Comparison of ENCODE assay signal across 12 cellular contexts in genomic region chr12:12016284-12017100, GRCh38. TPM values are rescaled to one million over a fixed set of nuclear protein-coding genes. Genes with fewer than 3 reads are reported as not detected.
DNase-seq lines count a peak whose midpoint lies in the region; ATAC-seq and TF ChIP-seq lines count a peak whose summit lies in the region.
"Had no signal": no experiment of that assay in that cellular context is flagged by ENCODE, and none has a peak within 500 bp of the region (broad histone marks: within the 10 kb centered on the region; RNA-seq: fewer than 3 reads in every experiment).

No MANE protein-coding gene starts in this region.

- H3K9me1 ChIP-seq in IMR-90 (ENCODE audit: insufficient read depth, low read length) = peaks cover 3% of the 10 kb centered on the region; the same call in 1 of the 2 replicates

- H2BK5ac ChIP-seq in IMR-90 (ENCODE audit: low read depth, low read length, poor library complexity, severe bottlenecking) = no peak overlapping the region

- dilution Hi-C loops in IMR-90 (cut with HindIII; ENCODE audit: low sequenced_read_pairs, unreplicated experiment) = no loop called here

- CTCF ChIA-PET in IMR-90 (lab: Yijun Ruan, JAX) = no interaction called here
- CTCF ChIA-PET in naive thymus-derived CD4-positive, alpha-beta T cell (lab: Charles Lee) = no interaction called here

- no peak overlapping the region for H4K91ac ChIP-seq in IMR-90 (ENCODE audit: insufficient read depth, low read depth, low read length)

- no peak overlapping the region for H3K14ac ChIP-seq in IMR-90 (replicated peaks; ENCODE audit: low read depth, low read length)

- H3K36me3 Mint-ChIP-seq in activated T-helper 2 cell treated with anti-CD3 and anti-CD28 coated beads, Interferon-gamma antibody, Interleukin-2, Interleukin-4, amounts not matched to agents 10 μg/mL and 5 μg/mL and 100 μg/mL, durations not matched to agents 14 hours and 24 hours and 36 hours (ENCODE audit: low read depth) = peaks cover 4% of the 10 kb centered on the region
- peaks cover 0 to 27% (median 0%) of the 10 kb centered on the region in 5 donors for H3K36me3 Mint-ChIP-seq in naive thymus-derived CD4-positive, alpha-beta T cell

- no peak for ATAC-seq in IMR-90 (ENCODE audit: low read depth)
- no peak for ATAC-seq in naive thymus-derived CD4-positive, alpha-beta T cell
- no peak for ATAC-seq in foreskin keratinocyte

- intact Hi-C loops in IMR-90 (cut with micrococcal nuclease) (no loop called here), dorsolateral prefrontal cortex (cut with DNase I) (loop anchor here in 1 of 2 donors (10.0 kb wide), 1 partner anchor 362 kb away; no protein-coding TSS in a partner anchor)
- intact Hi-C loops in activated T-helper 2 cell treated with anti-CD3 and anti-CD28 coated beads, Interferon-gamma antibody, Interleukin-2, Interleukin-4, amounts not matched to agents 10 μg/mL and 5 μg/mL and 100 μg/mL, durations not matched to agents 14 hours and 24 hours and 36 hours (cut with micrococcal nuclease) = loop anchor here (1.0 to 10.0 kb wide), 2 partner anchors 9 to 678 kb away; partner anchors contain the start of gene GPR19
- intact Hi-C loops in naive thymus-derived CD4-positive, alpha-beta T cell (cut with micrococcal nuclease) = loop anchor here in 1 of 2 donors (10.0 kb wide), 1 partner anchor 468 kb away; no protein-coding TSS in a partner anchor

- peaks cover 51% of the 10 kb centered on the region for H3K4me1 Mint-ChIP-seq in activated T-helper 2 cell treated with anti-CD3 and anti-CD28 coated beads, Interferon-gamma antibody, Interleukin-2, Interleukin-4, amounts not matched to agents 10 μg/mL and 5 μg/mL and 100 μg/mL, durations not matched to agents 14 hours and 24 hours and 36 hours (ENCODE audit: low read depth)
- H3K4me1 Mint-ChIP-seq in naive thymus-derived CD4-positive, alpha-beta T cell = peaks cover 22 to 62% (median 47%) of the 10 kb centered on the region in 7 donors

- no peak overlapping the region for H3K56ac ChIP-seq in IMR-90 (ENCODE audit: extremely low read depth, insufficient read depth, low read length)

- H3K4me3 ChIP-seq in IMR-90 (ENCODE audit: insufficient read depth, low read depth, low read length) = no peak overlapping the region
- H3K4me3 ChIP-seq in naive thymus-derived CD4-positive, alpha-beta T cell (ENCODE audit: low read length) = no peak overlapping the region
- H3K4me3 ChIP-seq in dorsolateral prefrontal cortex = no peak overlapping the region
- H3K4me3 ChIP-seq: ovary had no signal

- POLR2A ChIA-PET in IMR-90 (lab: Charles Lee; ENCODE audit: unreplicated experiment) = no interaction called here
- POLR2A ChIA-PET in naive thymus-derived CD4-positive, alpha-beta T cell (lab: Charles Lee) = no interaction called here

- no peak overlapping the region for H3K18ac ChIP-seq in IMR-90 (ENCODE audit: low read depth, low read length)

- no peak overlapping the region for H2AK9ac ChIP-seq in IMR-90 (replicated peaks; ENCODE audit: low read depth, low read length, poor library complexity)

- H3K9me3 ChIP-seq in IMR-90 (ENCODE audit: control insufficient read depth, insufficient read depth, low read length) = no peaks in the 10 kb centered on the region
- no peaks in the 10 kb centered on the region for H3K9me3 ChIP-seq in naive thymus-derived CD4-positive, alpha-beta T cell (ENCODE audit: control insufficient read depth in 2 of 3, low read length in 3 of 3)
- H3K9me3 ChIP-seq: ovary had no signal

- H2AK5ac ChIP-seq in IMR-90 (ENCODE audit: low read depth, low read length) = no peak overlapping the region

- H3K4ac ChIP-seq in IMR-90 (ENCODE audit: low read depth, low read length) = no peak overlapping the region; the same call in 1 of the 2 replicates

- no peak for TF ChIP-seq CTCF in IMR-90 (conservative IDR thresholded peaks at IDR 0.05; ENCODE audit: low read depth, low read length)
- TF ChIP-seq CTCF in dorsolateral prefrontal cortex (IDR thresholded peaks at IDR 0.05 in 54 of 56, conservative IDR thresholded peaks at IDR 0.05 in 2 of 56; ENCODE audit: low read depth in 1 of 56, partially characterized antibody in 56 of 56) = no peak
- TF ChIP-seq CTCF in foreskin keratinocyte (conservative IDR thresholded peaks at IDR 0.05) = no peak

- in situ Hi-C loops in IMR-90 (cut with MboI; ENCODE audit: low sequenced_read_pairs) = no loop called here

- no peak overlapping the region for H4K8ac ChIP-seq in IMR-90 (ENCODE audit: low read depth in 2 of 2, low read length in 2 of 2)

- 50% methylated on average over 2 of the region's 8 CpGs; no CpG with 5 or more reads in 1 of the 2 experiments for WGBS in IMR-90 (ENCODE audit: extremely low coverage in 2 of 2, insufficient read length in 1 of 2), 2 experiments

- no peak overlapping the region for H3K23ac ChIP-seq in IMR-90 (ENCODE audit: low read depth, low read length)

- H3K79me1 ChIP-seq in IMR-90 (ENCODE audit: low read depth in 1 of 2, low read length in 2 of 2) = no peaks in the 10 kb centered on the region

- H4K20me1 ChIP-seq in IMR-90 (ENCODE audit: insufficient read depth, low read length) = no peaks in the 10 kb centered on the region

- DNase-seq in DMS 273 treated with DMSO at 0.1 percent for 48 hours (lab: John Stamatoyannopoulos, UW) (peak; percentile 23), IMR-90 (no peak), dorsolateral prefrontal cortex (no peak), foreskin keratinocyte (no peak), iPS-NIHi11 (ENCODE audit: low spot score) (no peak)
- no peak for DNase-seq in activated T-helper 2 cell treated with anti-CD3 and anti-CD28 coated beads, Interferon-gamma antibody, Interleukin-2, Interleukin-4, amounts not matched to agents 10 μg/mL and 5 μg/mL and 100 μg/mL, durations not matched to agents 14 hours and 24 hours and 36 hours (ENCODE audit: low spot score)
- peak in 1 of 9 donors; percentile 46 for DNase-seq in naive thymus-derived CD4-positive, alpha-beta T cell
- DNase-seq: central memory CD4-positive, alpha-beta T cell; left cardiac atrium; NCI-H2171 treated with DMSO at 0.1 percent for 48 hours; ovary had no signal

- no peak overlapping the region for H2BK20ac ChIP-seq in IMR-90 (ENCODE audit: low read depth, low read length)

- H2BK120ac ChIP-seq in IMR-90 (ENCODE audit: low read depth, low read length) = no peak overlapping the region

- H4K5ac ChIP-seq in IMR-90 (ENCODE audit: low read depth, low read length) = no peak overlapping the region

- no peak for TF ChIP-seq RAD21 in IMR-90 (IDR thresholded peaks at IDR 0.05; ENCODE audit: low read length)

- peak overlapping the region; percentile 35 for H3K4me3 Mint-ChIP-seq in activated T-helper 2 cell treated with anti-CD3 and anti-CD28 coated beads, Interferon-gamma antibody, Interleukin-2, Interleukin-4, amounts not matched to agents 10 μg/mL and 5 μg/mL and 100 μg/mL, durations not matched to agents 14 hours and 24 hours and 36 hours (ENCODE audit: low read depth)
- peak overlapping the region in 3 of 10 donors; percentile 0 to 69 (median 47) for H3K4me3 Mint-ChIP-seq in naive thymus-derived CD4-positive, alpha-beta T cell

- H3K36me3 ChIP-seq in IMR-90 (ENCODE audit: control insufficient read depth, insufficient read depth, low read length) = no peaks in the 10 kb centered on the region
- H3K36me3 ChIP-seq in naive thymus-derived CD4-positive, alpha-beta T cell (ENCODE audit: control insufficient read depth in 2 of 3, insufficient read depth in 3 of 3, low read length in 3 of 3) = no peaks in the 10 kb centered on the region
- H3K36me3 ChIP-seq: ovary had no signal

- H2AFZ ChIP-seq in IMR-90 (replicated peaks; ENCODE audit: low read length, poor library complexity) = peak overlapping the region; percentile 17

- H3K4me1 ChIP-seq in IMR-90 (ENCODE audit: control insufficient read depth, insufficient read depth, low read length) (no peaks in the 10 kb centered on the region), foreskin keratinocyte (peaks cover 4% of the 10 kb centered on the region)
- H3K4me1 ChIP-seq in naive thymus-derived CD4-positive, alpha-beta T cell (ENCODE audit: control insufficient read depth in 2 of 2, insufficient read depth in 2 of 2, low read length in 2 of 2) = peaks cover 11 to 17% of the 10 kb centered on the region in 2 donors

- no peak overlapping the region for H2BK15ac ChIP-seq in IMR-90 (ENCODE audit: low read depth, low read length)

- H3K27ac Mint-ChIP-seq in activated T-helper 2 cell treated with anti-CD3 and anti-CD28 coated beads, Interferon-gamma antibody, Interleukin-2, Interleukin-4, amounts not matched to agents 10 μg/mL and 5 μg/mL and 100 μg/mL, durations not matched to agents 14 hours and 24 hours and 36 hours = peak overlapping the region; percentile 94
- peak overlapping the region in 8 of 9 donors; percentile 0 to 91 (median 72) for H3K27ac Mint-ChIP-seq in naive thymus-derived CD4-positive, alpha-beta T cell

- no peak overlapping the region for H3K4me2 ChIP-seq in IMR-90 (ENCODE audit: low read depth, low read length)

- H3K27me3 ChIP-seq in IMR-90 (ENCODE audit: control insufficient read depth, insufficient read depth, low read length) (no peaks in the 10 kb centered on the region), dorsolateral prefrontal cortex (no peaks in the 10 kb centered on the region), foreskin keratinocyte (no peaks in the 10 kb centered on the region)
- H3K27me3 ChIP-seq in naive thymus-derived CD4-positive, alpha-beta T cell (ENCODE audit: control insufficient read depth in 2 of 2, insufficient read depth in 2 of 2, low read length in 2 of 2) = no peaks in the 10 kb centered on the region
- H3K27me3 ChIP-seq: ovary had no signal

- peaks cover 2% of the 10 kb centered on the region for H3K27me3 Mint-ChIP-seq in activated T-helper 2 cell treated with anti-CD3 and anti-CD28 coated beads, Interferon-gamma antibody, Interleukin-2, Interleukin-4, amounts not matched to agents 10 μg/mL and 5 μg/mL and 100 μg/mL, durations not matched to agents 14 hours and 24 hours and 36 hours (ENCODE audit: low read depth)
- H3K27me3 Mint-ChIP-seq in naive thymus-derived CD4-positive, alpha-beta T cell = peaks cover 0 to 5% (median 0%) of the 10 kb centered on the region in 5 donors

- no peak overlapping the region for H3K9ac ChIP-seq in IMR-90 (ENCODE audit: low read depth, low read length)

- H3K9me3 Mint-ChIP-seq in activated T-helper 2 cell treated with anti-CD3 and anti-CD28 coated beads, Interferon-gamma antibody, Interleukin-2, Interleukin-4, amounts not matched to agents 10 μg/mL and 5 μg/mL and 100 μg/mL, durations not matched to agents 14 hours and 24 hours and 36 hours = no peaks in the 10 kb centered on the region
- H3K9me3 Mint-ChIP-seq in naive thymus-derived CD4-positive, alpha-beta T cell = peaks cover 0 to 2% (median 0%) of the 10 kb centered on the region in 11 donors

- no TSS peak for BruUV-seq in IMR-90 (replicated peaks; lab: Mats Ljungman, UMichigan)

- TF ChIP-seq POLR2A in IMR-90 (IDR thresholded peaks at IDR 0.05; ENCODE audit: low read depth, low read length) = no peak

- H3K27ac ChIP-seq in IMR-90 (ENCODE audit: insufficient read depth, low read length) (no peak overlapping the region), dorsolateral prefrontal cortex (no peak overlapping the region), foreskin keratinocyte (no peak overlapping the region)
- no peak overlapping the region for H3K27ac ChIP-seq in naive thymus-derived CD4-positive, alpha-beta T cell (ENCODE audit: low read depth, low read length)
- H3K27ac ChIP-seq: ovary had no signal

RNA-seq across cellular contexts. Expression of gene BCL2L14, which starts 54.2 kb away (rescaled TPM):
- total RNA-seq in IMR-90 (2012; rRNA removed) (not detected in 2 replicates), dorsolateral prefrontal cortex (under 1 TPM in 9 of 120 experiments, not detected in 111; 0.28 to 0.55 (median 0.39) TPM), foreskin keratinocyte (not detected in 2 replicates)
- polyA plus RNA-seq in IMR-90 (2012; rRNA removed) (not detected in 2 replicates), foreskin keratinocyte (not detected in 2 replicates)
- not detected in 2 replicates for polyA plus RNA-seq in IMR-90 (2012; cell fraction: cytosol; rRNA removed)
- polyA plus RNA-seq in IMR-90 (2012; cell fraction: nucleus; rRNA removed; ENCODE audit: low replicate concordance) = not detected in 2 replicates
- total RNA-seq in activated T-helper 2 cell treated with anti-CD3 and anti-CD28 coated beads, Interferon-gamma antibody, Interleukin-2, Interleukin-4, amounts not matched to agents 10 μg/mL and 5 μg/mL and 100 μg/mL, durations not matched to agents 14 hours and 24 hours and 36 hours = 1.2 and 1.4 TPM in 2 replicates
- 1 to 10 TPM in 3 of 5 experiments, under 1 TPM in 2; 0.92 to 7.6 (median 1.4) TPM for total RNA-seq in naive thymus-derived CD4-positive, alpha-beta T cell
- not detected for polyA plus RNA-seq in naive thymus-derived CD4-positive, alpha-beta T cell
- total RNA-seq: HT1080, left cardiac atrium had no signal
- polyA plus RNA-seq: ovary had no signal
